Comparison of ENCODE assay signal across 1 cellular context in the genomic region with DNA sequence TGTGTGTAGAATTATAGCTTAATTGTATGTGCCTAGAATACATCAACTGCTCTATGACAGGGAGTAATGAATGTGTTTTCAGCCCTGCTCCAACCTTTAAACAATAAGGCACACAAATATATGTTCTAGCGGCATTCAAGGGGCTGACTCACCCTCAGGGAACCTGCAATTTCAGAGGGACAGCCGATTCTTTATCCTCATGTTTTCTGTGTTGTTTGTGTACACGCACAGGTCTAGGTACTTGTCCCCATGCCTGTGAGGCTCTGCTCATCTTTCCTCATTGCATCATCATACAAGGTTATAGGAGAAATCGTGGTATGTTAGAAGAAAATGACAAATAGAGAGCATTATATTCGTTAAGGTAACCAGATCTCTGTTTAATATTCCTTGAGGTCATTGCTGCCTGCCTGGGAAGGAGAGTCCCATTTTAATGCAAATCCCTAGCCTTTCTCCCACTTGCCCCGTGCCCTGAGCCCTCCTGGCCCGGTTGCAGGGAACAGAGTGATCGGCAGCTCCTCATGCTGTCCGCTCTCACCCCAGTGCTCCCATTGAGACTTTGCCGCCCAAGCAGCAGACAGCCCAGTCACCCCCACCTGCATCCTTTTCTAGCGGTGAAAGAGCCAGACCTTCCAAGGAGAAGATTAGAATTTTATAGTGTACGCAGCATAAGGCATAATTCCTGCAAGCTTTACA.
TF ChIP-seq lines count a peak whose summit lies in the region.

No MANE protein-coding gene starts in this region.

TF ChIP-seq in HEK293, 187 proteins besides CTCF, POLR2A, EP300 and RAD21:
- peak; percentile 97 for TF ChIP-seq SP7 (tag by site-specific recombination; IDR thresholded peaks at IDR 0.05)
- TF ChIP-seq, protein P1, sequence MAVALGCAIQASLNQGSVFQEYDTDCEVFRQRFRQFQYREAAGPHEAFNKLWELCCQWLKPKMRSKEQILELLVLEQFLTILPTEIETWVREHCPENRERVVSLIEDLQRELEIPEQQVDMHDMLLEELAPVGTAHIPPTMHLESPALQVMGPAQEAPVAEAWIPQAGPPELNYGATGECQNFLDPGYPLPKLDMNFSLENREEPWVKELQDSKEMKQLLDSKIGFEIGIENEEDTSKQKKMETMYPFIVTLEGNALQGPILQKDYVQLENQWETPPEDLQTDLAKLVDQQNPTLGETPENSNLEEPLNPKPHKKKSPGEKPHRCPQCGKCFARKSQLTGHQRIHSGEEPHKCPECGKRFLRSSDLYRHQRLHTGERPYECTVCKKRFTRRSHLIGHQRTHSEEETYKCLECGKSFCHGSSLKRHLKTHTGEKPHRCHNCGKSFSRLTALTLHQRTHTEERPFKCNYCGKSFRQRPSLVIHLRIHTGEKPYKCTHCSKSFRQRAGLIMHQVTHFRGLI (tag by site-specific recombination; IDR thresholded peaks at IDR 0.05) = no peak
- TF ChIP-seq, protein P2, sequence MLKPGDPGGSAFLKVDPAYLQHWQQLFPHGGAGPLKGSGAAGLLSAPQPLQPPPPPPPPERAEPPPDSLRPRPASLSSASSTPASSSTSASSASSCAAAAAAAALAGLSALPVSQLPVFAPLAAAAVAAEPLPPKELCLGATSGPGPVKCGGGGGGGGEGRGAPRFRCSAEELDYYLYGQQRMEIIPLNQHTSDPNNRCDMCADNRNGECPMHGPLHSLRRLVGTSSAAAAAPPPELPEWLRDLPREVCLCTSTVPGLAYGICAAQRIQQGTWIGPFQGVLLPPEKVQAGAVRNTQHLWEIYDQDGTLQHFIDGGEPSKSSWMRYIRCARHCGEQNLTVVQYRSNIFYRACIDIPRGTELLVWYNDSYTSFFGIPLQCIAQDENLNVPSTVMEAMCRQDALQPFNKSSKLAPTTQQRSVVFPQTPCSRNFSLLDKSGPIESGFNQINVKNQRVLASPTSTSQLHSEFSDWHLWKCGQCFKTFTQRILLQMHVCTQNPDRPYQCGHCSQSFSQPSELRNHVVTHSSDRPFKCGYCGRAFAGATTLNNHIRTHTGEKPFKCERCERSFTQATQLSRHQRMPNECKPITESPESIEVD (tag by site-specific recombination; IDR thresholded peaks at IDR 0.05) = 0 out of 2 replicates have a peak, but pooled peaks have one; percentile 7
- no peak for TF ChIP-seq OSR2 (tag by site-specific recombination; IDR thresholded peaks at IDR 0.05)
- peak; percentile 24; the same call in 1 of the 2 replicates for TF ChIP-seq ZBTB8A (tag by site-specific recombination; IDR thresholded peaks at IDR 0.05)
- no peak for TF ChIP-seq ZNF529 (tag by site-specific recombination; IDR thresholded peaks at IDR 0.05; ENCODE audit: insufficient replicate concordance)
- peak; percentile 55; the same call in 1 of the 2 replicates for TF ChIP-seq ZBTB48 (tag by site-specific recombination; IDR thresholded peaks at IDR 0.05)
TF ChIP-seq in HEK293: peak in this region for 4.
